In genomic region chr16:2204727-2205103, GRCh38 we compare ENCODE assay signal across 8 cellular contexts. TPM values are rescaled to one million over a fixed set of nuclear protein-coding genes. Genes with fewer than 3 reads are reported as not detected.
DNase-seq lines count a peak whose midpoint lies in the region; ATAC-seq and TF ChIP-seq lines count a peak whose summit lies in the region.

No MANE protein-coding gene starts in this region.

- H3K27ac Mint-ChIP-seq in activated T-helper 17 cell treated with anti-CD3 and anti-CD28 coated beads, Interleukin-2, amount 50 U/mL, for 72 hours = peak overlapping the region; percentile 85

- H3K9me3 ChIP-seq in iPS-20b (ENCODE audit: insufficient read depth, low read depth, low read length) = no peaks in the 10 kb centered on the region
- no peaks in the 10 kb centered on the region for H3K9me3 ChIP-seq in stomach

- H3K27ac ChIP-seq in HL-60 (replicated peaks) = peak overlapping the region; percentile 97
- peak overlapping the region; percentile 94 for H3K27ac ChIP-seq in iPS-20b (ENCODE audit: low read length)
- H3K27ac ChIP-seq in stomach = peak overlapping the region; percentile 95 to 99 (median 96)

- H3K4me1 Mint-ChIP-seq in activated T-helper 17 cell treated with anti-CD3 and anti-CD28 coated beads, Interleukin-2, amount 50 U/mL, for 72 hours = peaks cover 11% of the 10 kb centered on the region

- peak overlapping the region; percentile 80 for H3K4me3 Mint-ChIP-seq in activated T-helper 17 cell treated with anti-CD3 and anti-CD28 coated beads, Interleukin-2, amount 50 U/mL, for 72 hours

- no peak for DNase-seq in HL-60 (ENCODE audit: low read depth in 1 of 2, low spot score in 1 of 2)
- DNase-seq in stomach = no peak
- DNase-seq in GDM1 (lab: John Stamatoyannopoulos, UW) = no peak
- no peak for DNase-seq in DMS 273 (lab: John Stamatoyannopoulos, UW; ENCODE audit: unreplicated experiment)
- no peak for DNase-seq in kidney tubule cell (ENCODE audit: low spot score)
- DNase-seq in OCI-M1 (lab: John Stamatoyannopoulos, UW) = no peak

- ATAC-seq in activated T-helper 17 cell treated with anti-CD3 and anti-CD28 coated beads, Interleukin-2, amount 50 U/mL, for 72 hours (replicated peaks) = peak; percentile 0

- peaks cover 3% of the 10 kb centered on the region for H3K4me1 ChIP-seq in iPS-20b (ENCODE audit: insufficient read depth, low read length)
- peaks cover 12 to 28% (median 22%) of the 10 kb centered on the region in 4 donors for H3K4me1 ChIP-seq in stomach

- H3K9ac ChIP-seq in iPS-20b (ENCODE audit: low read depth, low read length) = peak overlapping the region; percentile 94; the same call in 1 of the 2 replicates

- H3K4me3 ChIP-seq in HL-60 (replicated peaks; ENCODE audit: insufficient read depth, low read length) (peak overlapping the region; percentile 80), iPS-20b (ENCODE audit: low read length) (peak overlapping the region; percentile 88), stomach (peak overlapping the region; percentile 65 to 75 (median 69))

- no peak for TF ChIP-seq POLR2A in stomach (IDR thresholded peaks at IDR 0.05)

- H3K36me3 ChIP-seq in iPS-20b (ENCODE audit: insufficient read depth, low read depth, low read length) (peaks cover 22% of the 10 kb centered on the region), stomach (peaks cover 28 to 33% (median 30%) of the 10 kb centered on the region in 4 donors)

- TF ChIP-seq CTCF in HL-60 (IDR thresholded peaks at IDR 0.05; ENCODE audit: insufficient read depth, low read length) (no peak), stomach (IDR thresholded peaks at IDR 0.05) (no peak)

- no peaks in the 10 kb centered on the region for H3K27me3 Mint-ChIP-seq in activated T-helper 17 cell treated with anti-CD3 and anti-CD28 coated beads, Interleukin-2, amount 50 U/mL, for 72 hours

- intact Hi-C loops in stomach (cut with DNase I; ENCODE audit: low total_unique reads) = loop anchor here (10.0 kb wide), 1 partner anchor 50 kb away; the partner anchor contains the start of gene ECI1

- 58 to 76% (median 62%) methylated on average over 5 of the region's 5 CpGs for WGBS in stomach, 5 donors

- H3K27me3 ChIP-seq in HL-60 (ENCODE audit: insufficient read depth, poor library complexity, severe bottlenecking) = no peaks in the 10 kb centered on the region
- H3K27me3 ChIP-seq in iPS-20b (ENCODE audit: insufficient read depth, low read length) = peaks cover 17% of the 10 kb centered on the region
- no peaks in the 10 kb centered on the region for H3K27me3 ChIP-seq in stomach

- TF ChIP-seq EP300 in stomach (IDR thresholded peaks at IDR 0.05) = no peak

- H3K9me3 Mint-ChIP-seq in activated T-helper 17 cell treated with anti-CD3 and anti-CD28 coated beads, Interleukin-2, amount 50 U/mL, for 72 hours = no peaks in the 10 kb centered on the region

- H3K36me3 Mint-ChIP-seq in activated T-helper 17 cell treated with anti-CD3 and anti-CD28 coated beads, Interleukin-2, amount 50 U/mL, for 72 hours (ENCODE audit: low read depth) = peaks cover 23% of the 10 kb centered on the region

RNA-seq across cellular contexts. Expression of gene MLST8, which starts 0.5 kb away (rescaled TPM):
- total RNA-seq in activated T-helper 17 cell treated with anti-CD3 and anti-CD28 coated beads, Interleukin-2, amount 50 U/mL, for 72 hours = 10 to 100 TPM; 33.4 to 48.8 TPM
- total RNA-seq in stomach = 100 to 1,000 TPM in 1 of 5 donors, 10 to 100 TPM in 3, 1 to 10 TPM in 1; 7.5 to 235 (median 56.2) TPM
- 10 to 100 TPM; 46.8 to 68.1 (median 55.3) TPM for polyA plus RNA-seq in stomach

RNA-seq across cellular contexts. Expression of gene BRICD5, which starts 5.9 kb away (rescaled TPM):
- total RNA-seq in activated T-helper 17 cell treated with anti-CD3 and anti-CD28 coated beads, Interleukin-2, amount 50 U/mL, for 72 hours = 1 to 10 TPM; 6.9 to 8.9 TPM
- total RNA-seq in stomach = 10 to 100 TPM in 4 of 5 donors, 1 to 10 TPM in 1; 2.6 to 78.8 (median 16.5) TPM
- 1 to 10 TPM; 4.2 to 6.5 (median 6.3) TPM for polyA plus RNA-seq in stomach

RNA-seq across cellular contexts. Expression of gene CASKIN1, which starts 8.3 kb away (rescaled TPM):
- total RNA-seq in activated T-helper 17 cell treated with anti-CD3 and anti-CD28 coated beads, Interleukin-2, amount 50 U/mL, for 72 hours = 1 to 10 TPM in 1 of 2 donors, under 1 TPM in 1; 0.78 to 6.6 TPM
- under 1 TPM in 1 of 5 donors, not detected in 4; 0.73 TPM for total RNA-seq in stomach
- polyA plus RNA-seq in stomach = under 1 TPM; 0.15 to 0.55 (median 0.19) TPM

RNA-seq across cellular contexts. Expression of gene PGP, which starts 9.9 kb away (rescaled TPM):
- 10 to 100 TPM; 11.6 to 21.6 TPM for total RNA-seq in activated T-helper 17 cell treated with anti-CD3 and anti-CD28 coated beads, Interleukin-2, amount 50 U/mL, for 72 hours
- total RNA-seq in stomach = 10 to 100 TPM in 4 of 5 donors, 1 to 10 TPM in 1; 9.4 to 90.4 (median 15.9) TPM
- polyA plus RNA-seq in stomach = 10 to 100 TPM in 2 of 3 donors, 1 to 10 TPM in 1; 9.3 to 11.0 (median 10.0) TPM

RNA-seq across cellular contexts. Expression of gene E4F1, which starts 18.7 kb away (rescaled TPM):
- total RNA-seq in activated T-helper 17 cell treated with anti-CD3 and anti-CD28 coated beads, Interleukin-2, amount 50 U/mL, for 72 hours = 10 to 100 TPM; 20.1 to 22.8 TPM
- total RNA-seq in stomach = 100 to 1,000 TPM in 1 of 5 donors, 10 to 100 TPM in 4; 12.7 to 114 (median 64.5) TPM
- polyA plus RNA-seq in stomach = 10 to 100 TPM; 21.4 to 25.2 (median 23.8) TPM
